In genomic region chr4:184503869-184504300, GRCh38 we compare ENCODE assay signal across 10 cellular contexts. TPM values are rescaled to one million over a fixed set of nuclear protein-coding genes. Genes with fewer than 3 reads are reported as not detected.
A peak's percentile ranks its signal among the peaks of the same experiment; 100 is the strongest.
DNase-seq lines count a peak whose midpoint lies in the region; ATAC-seq, FAIRE-seq and TF ChIP-seq lines count a peak whose summit lies in the region.
"Had no signal": no experiment of that assay in that cellular context is flagged by ENCODE, and none has a peak within 500 bp of the region (broad histone marks: within the 10 kb centered on the region; RNA-seq: fewer than 3 reads in every experiment).

No MANE protein-coding gene starts in this region.

- no peak for FAIRE-seq in HTR-8/SVneo (lab: Jason Lieb, UNC)

- no peaks in the 10 kb centered on the region for H3K36me3 Mint-ChIP-seq in CD4-positive, alpha-beta T cell (ENCODE audit: low read depth)
- no peaks in the 10 kb centered on the region for H3K36me3 Mint-ChIP-seq in activated T-cell treated with anti-CD3 and anti-CD28 coated beads, Interleukin-2, amount 50 U/mL, for 24 hours (ENCODE audit: low read depth)

- CTCF ChIA-PET in CD4-positive, alpha-beta T cell (lab: Charles Lee), result no interaction called here

- no peak for TF ChIP-seq CTCF in CD4-positive, alpha-beta T cell (IDR thresholded peaks at IDR 0.05)
- TF ChIP-seq CTCF in lower lobe of right lung (IDR thresholded peaks at IDR 0.05) (no peak), ovary (IDR thresholded peaks at IDR 0.05) (no peak)

- TF ChIP-seq POLR2A in ovary (IDR thresholded peaks at IDR 0.05), result no peak

- H3K4me3 Mint-ChIP-seq in CD4-positive, alpha-beta T cell, result peak overlapping the region; percentile 68
- peak overlapping the region; percentile 51 for H3K4me3 Mint-ChIP-seq in activated T-cell treated with anti-CD3 and anti-CD28 coated beads, Interleukin-2, amount 50 U/mL, for 24 hours

- H3K9me3 Mint-ChIP-seq in CD4-positive, alpha-beta T cell, result no peaks in the 10 kb centered on the region
- H3K9me3 Mint-ChIP-seq in activated T-cell treated with anti-CD3 and anti-CD28 coated beads, Interleukin-2, amount 50 U/mL, for 24 hours, result no peaks in the 10 kb centered on the region

- POLR2A ChIA-PET in CD4-positive, alpha-beta T cell (lab: Charles Lee), result interaction anchor here (0.9 to 3.7 kb wide), 5 partner anchors 11 to 235 kb away, joined by 3 to 16 read pairs (median 4); partner anchors contain the start of gene IRF2

- H3K9me3 ChIP-seq in CD4-positive, alpha-beta T cell (ENCODE audit: control insufficient read depth, low read length), result no peaks in the 10 kb centered on the region
- H3K9me3 ChIP-seq in lower lobe of right lung (no peaks in the 10 kb centered on the region), ovary (no peaks in the 10 kb centered on the region)
- H3K9me3 ChIP-seq: adrenal gland had no signal

- H3K4me3 ChIP-seq in lower lobe of right lung (no peak overlapping the region), ovary (no peak overlapping the region)
- H3K4me3 ChIP-seq: adrenal gland had no signal

- peaks cover 31% of the 10 kb centered on the region for H3K4me1 Mint-ChIP-seq in CD4-positive, alpha-beta T cell (ENCODE audit: low read depth)
- peaks cover 27% of the 10 kb centered on the region for H3K4me1 Mint-ChIP-seq in activated T-cell treated with anti-CD3 and anti-CD28 coated beads, Interleukin-2, amount 50 U/mL, for 24 hours (ENCODE audit: low read depth)

- intact Hi-C loops in CD4-positive, alpha-beta T cell (cut with DNase I, micrococcal nuclease), result no loop called here
- intact Hi-C loops in lower lobe of right lung (cut with DNase I) (no loop called here), ovary (cut with DNase I) (no loop called here), left ventricle myocardium superior (cut with micrococcal nuclease) (no loop called here)

- no peaks in the 10 kb centered on the region for H3K27me3 ChIP-seq in CD4-positive, alpha-beta T cell (ENCODE audit: control insufficient read depth, insufficient read depth, low read length)
- H3K27me3 ChIP-seq in lower lobe of right lung (ENCODE audit: low read depth) (no peaks in the 10 kb centered on the region), ovary (no peaks in the 10 kb centered on the region)
- H3K27me3 ChIP-seq: adrenal gland had no signal

- H3K36me3 ChIP-seq in lower lobe of right lung (no peaks in the 10 kb centered on the region), ovary (no peaks in the 10 kb centered on the region)
- H3K36me3 ChIP-seq: adrenal gland had no signal

- no peak for TF ChIP-seq EP300 in ovary (IDR thresholded peaks at IDR 0.05)

- ATAC-seq in CD4-positive, alpha-beta T cell (ENCODE audit: poor library complexity), result peak; percentile 74
- ATAC-seq in lower lobe of right lung, result peak; percentile 11 to 59
- no peak for ATAC-seq in HG03571 (IDR thresholded peaks at IDR 0.05; ENCODE audit: unreplicated experiment)
- no peak for ATAC-seq in left ventricle myocardium superior
- ATAC-seq: PC-3 had no signal

- 73 to 93% (median 83%) methylated on average over 8 of the region's 8 CpGs for WGBS in ovary, 3 donors

- peak overlapping the region; percentile 1 for H3K27ac ChIP-seq in CD4-positive, alpha-beta T cell (ENCODE audit: low read depth, low read length)
- H3K27ac ChIP-seq in lower lobe of right lung (no peak overlapping the region), ovary (no peak overlapping the region)
- H3K27ac ChIP-seq: adrenal gland had no signal

- peak overlapping the region; percentile 78 for H3K27ac Mint-ChIP-seq in CD4-positive, alpha-beta T cell
- H3K27ac Mint-ChIP-seq in activated T-cell treated with anti-CD3 and anti-CD28 coated beads, Interleukin-2, amount 50 U/mL, for 24 hours, result peak overlapping the region; percentile 83

- peak in 5 of 10 experiments; percentile 4 to 25 (median 9) for DNase-seq in CD4-positive, alpha-beta T cell
- peak; percentile 21 for DNase-seq in HTR-8/SVneo (ENCODE audit: insufficient read length, low spot score)
- DNase-seq in activated T-cell treated with anti-CD3 and anti-CD28 coated beads, Interleukin-2, amount 50 U/mL, for 24 hours, result peak; percentile 42
- DNase-seq in lower lobe of right lung, result no peak
- DNase-seq in NCI-H524 treated with DMSO at 0.1 percent for 48 hours (lab: John Stamatoyannopoulos, UW), result no peak
- no peak for DNase-seq in ovary
- no peak for DNase-seq in left ventricle myocardium superior
- DNase-seq: PC-3 had no signal

- H3K27me3 Mint-ChIP-seq in CD4-positive, alpha-beta T cell, result no peaks in the 10 kb centered on the region
- H3K27me3 Mint-ChIP-seq in activated T-cell treated with anti-CD3 and anti-CD28 coated beads, Interleukin-2, amount 50 U/mL, for 24 hours, result no peaks in the 10 kb centered on the region

- peaks cover 11% of the 10 kb centered on the region for H3K4me1 ChIP-seq in lower lobe of right lung
- no peaks in the 10 kb centered on the region for H3K4me1 ChIP-seq in ovary (ENCODE audit: insufficient read depth)

RNA-seq across cellular contexts. Expression of gene IRF2, which starts 29.5 kb away (rescaled TPM):
- total RNA-seq in CD4-positive, alpha-beta T cell, result 10 to 100 TPM; 11.4 to 14.9 TPM
- total RNA-seq in lower lobe of right lung, result 53.3 TPM
- 10 to 100 TPM; 27.8 to 68.4 (median 40.7) TPM for total RNA-seq in ovary
- 10 to 100 TPM; 31.7 to 60.6 TPM for polyA plus RNA-seq in ovary
- 33.0 TPM for total RNA-seq in left ventricle myocardium superior

Comparison
In these comparisons a context has a peak if more than half of its experiments do, and no peak if none do; other contexts are left out.
1. ATAC-seq: peak in CD4-positive, alpha-beta T cell (single experiment) and lower lobe of right lung (2 of 2); none in HG03571 (single experiment) and left ventricle myocardium superior (single experiment).
2. DNase-seq: peak in HTR-8/SVneo (single experiment) and activated T-cell treated with anti-CD3 and anti-CD28 coated beads, Interleukin-2, amount 50 U/mL, for 24 hours (single experiment); none in lower lobe of right lung (single experiment), NCI-H524 treated with DMSO at 0.1 percent for 48 hours (single experiment), ovary (0 of 5) and left ventricle myocardium superior (single experiment).